Comparison of ENCODE assay signal across 8 cellular contexts in genomic region chr6:13445005-13445743, GRCh38. TPM values are rescaled to one million over a fixed set of nuclear protein-coding genes. Genes with fewer than 3 reads are reported as not detected.
A peak's percentile ranks its signal among the peaks of the same experiment; 100 is the strongest.
DNase-seq lines count a peak whose midpoint lies in the region; ATAC-seq, FAIRE-seq and TF ChIP-seq lines count a peak whose summit lies in the region.

No MANE protein-coding gene starts in this region.

- H4K20me1 ChIP-seq in astrocyte (ENCODE audit: insufficient read depth, low read length) = peaks cover 4% of the 10 kb centered on the region

- no peak overlapping the region for H3K27ac Mint-ChIP-seq in astrocyte (ENCODE audit: unreplicated experiment)

- H3K27me3 ChIP-seq in astrocyte (ENCODE audit: insufficient read depth, low read length) (no peaks in the 10 kb centered on the region), right lobe of liver (no peaks in the 10 kb centered on the region)

- H3K9me3 ChIP-seq in astrocyte (ENCODE audit: insufficient read depth, low read depth, low read length) (no peaks in the 10 kb centered on the region), right lobe of liver (no peaks in the 10 kb centered on the region)

- DNase-seq in G401 (ENCODE audit: low spot score) (peak; percentile 50), NCI-H187 treated with DMSO at 0.1 percent for 48 hours (lab: John Stamatoyannopoulos, UW) (peak; percentile 68), astrocyte (ENCODE audit: low read depth) (peak; percentile 26), right lobe of liver (peak; percentile 74 to 83 (median 76)), GM13976 (ENCODE audit: low spot score) (no peak)

- FAIRE-seq in astrocyte (lab: Jason Lieb, UNC) = no peak

- peaks cover 5% of the 10 kb centered on the region for H3K4me1 Mint-ChIP-seq in astrocyte (ENCODE audit: low read depth, unreplicated experiment)

- ATAC-seq in right lobe of liver = peak; percentile 73 to 89 (median 80)
- ATAC-seq in HG03354 (IDR thresholded peaks at IDR 0.05; ENCODE audit: poor library complexity, severe bottlenecking, unreplicated experiment) = no peak
- no peak for ATAC-seq in GM18873 (IDR thresholded peaks at IDR 0.05; ENCODE audit: low FRiP score, unreplicated experiment)
- no peak for ATAC-seq in HG03045 (IDR thresholded peaks at IDR 0.05; ENCODE audit: unreplicated experiment)

- no peak for TF ChIP-seq POLR2A in right lobe of liver (IDR thresholded peaks at IDR 0.05)

- in situ Hi-C loops in G401 (cut with HindIII; ENCODE audit: low sequenced_read_pairs) = no loop called here
- in situ Hi-C loops in GM13976 (cut with MboI; ENCODE audit: low sequenced_read_pairs, unreplicated experiment) = no loop called here

- no peak overlapping the region for H3K4me3 Mint-ChIP-seq in astrocyte (ENCODE audit: unreplicated experiment)

- H3K79me2 ChIP-seq in astrocyte (ENCODE audit: insufficient read depth, low read length) = no peaks in the 10 kb centered on the region

- H3K4me3 ChIP-seq in astrocyte (ENCODE audit: insufficient read depth, low read depth, low read length) = no peak overlapping the region
- H3K4me3 ChIP-seq in right lobe of liver = no peak overlapping the region

- H3K9ac ChIP-seq in astrocyte (ENCODE audit: low read length) = no peak overlapping the region

- H3K9me3 Mint-ChIP-seq in astrocyte (ENCODE audit: unreplicated experiment) = no peaks in the 10 kb centered on the region

- H3K4me1 ChIP-seq in astrocyte (ENCODE audit: insufficient read depth, low read length) (no peaks in the 10 kb centered on the region), right lobe of liver (peaks cover 0 to 14% (median 4%) of the 10 kb centered on the region in 4 donors)

- 20% methylated on average over 8 of the region's 9 CpGs for WGBS in right lobe of liver (ENCODE audit: insufficient coverage, low coverage, low lambda C conversion rate, missing lambda C conversion rate)

- no peaks in the 10 kb centered on the region for H3K36me3 ChIP-seq in astrocyte (ENCODE audit: insufficient read depth, low read length)
- H3K36me3 ChIP-seq in right lobe of liver = no peaks in the 10 kb centered on the region

- intact Hi-C loops in right lobe of liver (cut with DNase I) = no loop called here

- H3K27me3 Mint-ChIP-seq in astrocyte (ENCODE audit: low read depth, unreplicated experiment) = peaks cover 3% of the 10 kb centered on the region

- no peak for TF ChIP-seq CTCF in astrocyte (IDR thresholded peaks at IDR 0.05; ENCODE audit: insufficient read depth, low read depth, low read length)
- no peak for TF ChIP-seq CTCF in right lobe of liver (IDR thresholded peaks at IDR 0.05)
- TF ChIP-seq CTCF in GM13976 (IDR thresholded peaks at IDR 0.05; ENCODE audit: borderline replicate concordance, control extremely low read depth, extremely low read depth, insufficient read depth, missing control alignments) = no peak

- H3K27ac ChIP-seq in astrocyte (ENCODE audit: low read depth, low read length) (no peak overlapping the region), right lobe of liver (no peak overlapping the region)

- peaks cover 8% of the 10 kb centered on the region for H3K36me3 Mint-ChIP-seq in astrocyte (ENCODE audit: low read depth, unreplicated experiment)

- H3K4me2 ChIP-seq in astrocyte (ENCODE audit: low read length) = no peak overlapping the region

- no peak overlapping the region for H2AFZ ChIP-seq in astrocyte (ENCODE audit: low read depth, low read length)

RNA-seq across cellular contexts. Expression of gene GFOD1, which starts 42.2 kb away (rescaled TPM):
- total RNA-seq in G401 (2014; rRNA removed; shearing (Covaris generic)) = not detected in 2 replicates
- total RNA-seq in astrocyte (9.6 and 10.8 TPM in 2 replicates), right lobe of liver (1 to 10 TPM; 5.4 to 8.5 (median 7.5) TPM)

Comparison
In these comparisons a context has a peak if more than half of its experiments do, and no peak if none do; other contexts are left out.
1. ATAC-seq: peak in right lobe of liver (4 of 4); none in HG03354 (single experiment), GM18873 (single experiment) and HG03045 (single experiment).